In the genomic region with DNA sequence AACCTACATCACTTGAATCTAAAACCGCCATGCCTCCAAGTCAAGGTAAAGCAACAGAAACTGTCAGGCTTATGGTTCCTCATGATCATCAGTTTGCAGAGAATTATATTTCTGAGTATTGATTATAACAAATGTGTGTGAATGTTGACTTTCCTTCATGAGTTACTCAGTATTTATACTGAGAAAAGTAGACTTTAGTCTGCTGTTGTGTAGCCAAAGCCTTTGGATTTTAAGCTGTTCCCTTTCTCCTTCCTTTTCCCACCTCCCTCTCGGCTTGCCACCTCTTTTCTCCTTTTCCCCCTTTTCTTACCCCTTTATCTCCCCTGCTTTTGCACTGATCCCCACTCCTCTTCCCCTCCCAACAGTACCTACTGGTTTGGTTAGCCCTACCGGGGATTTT, we compare ENCODE assay signal across 34 cellular contexts. TPM values are rescaled to one million over a fixed set of nuclear protein-coding genes. Genes with fewer than 3 reads are reported as not detected.
A peak's percentile ranks its signal among the peaks of the same experiment; 100 is the strongest.
DNase-seq lines count a peak whose midpoint lies in the region; ATAC-seq, FAIRE-seq and TF ChIP-seq lines count a peak whose summit lies in the region.
"Had no signal": no experiment of that assay in that cellular context is flagged by ENCODE, and none has a peak within 500 bp of the region (broad histone marks: within the 10 kb centered on the region; RNA-seq: fewer than 3 reads in every experiment).

No MANE protein-coding gene starts in this region.

- no peak for TF ChIP-seq CTCF in CD8-positive, alpha-beta T cell (IDR thresholded peaks at IDR 0.05)
- TF ChIP-seq CTCF in astrocyte (IDR thresholded peaks at IDR 0.05; ENCODE audit: insufficient read depth, low read depth, low read length) (no peak), neutrophil (IDR thresholded peaks at IDR 0.05) (no peak)

- H3K4me1 Mint-ChIP-seq in activated CD8-positive, alpha-beta memory T cell treated with anti-CD3 and anti-CD28 coated beads, Interleukin-2, amount 10 ng/mL, durations not matched to agents 7 days and 5 days: peaks cover 93% of the 10 kb centered on the region
- peaks cover 92% of the 10 kb centered on the region for H3K4me1 Mint-ChIP-seq in CD8-positive, alpha-beta T cell (ENCODE audit: low read depth)
- peaks cover 27% of the 10 kb centered on the region for H3K4me1 Mint-ChIP-seq in astrocyte (ENCODE audit: low read depth, unreplicated experiment)

- H3K4me3 ChIP-seq in CD8-positive, alpha-beta T cell (ENCODE audit: low read depth, low read length): no peak overlapping the region
- H3K4me3 ChIP-seq in astrocyte (ENCODE audit: insufficient read depth, low read depth, low read length): no peak overlapping the region
- H3K4me3 ChIP-seq in neutrophil (ENCODE audit: low read depth in 1 of 2, low read length in 1 of 2): peak overlapping the region; percentile 2 to 13
- H3K4me3 ChIP-seq in right cardiac atrium (ENCODE audit: low read length): no peak overlapping the region
- H3K4me3 ChIP-seq: lung, MG63, SK-N-MC, skin epidermis, thoracic aorta, uterus had no signal

- no peaks in the 10 kb centered on the region for H3K27me3 Mint-ChIP-seq in activated CD8-positive, alpha-beta memory T cell treated with anti-CD3 and anti-CD28 coated beads, Interleukin-2, amount 10 ng/mL, durations not matched to agents 7 days and 5 days
- no peaks in the 10 kb centered on the region for H3K27me3 Mint-ChIP-seq in CD8-positive, alpha-beta T cell (ENCODE audit: low read depth)
- no peaks in the 10 kb centered on the region for H3K27me3 Mint-ChIP-seq in astrocyte (ENCODE audit: low read depth, unreplicated experiment)

- no peak overlapping the region for H3K4me2 ChIP-seq in astrocyte (ENCODE audit: low read length)

- FAIRE-seq in astrocyte (lab: Jason Lieb, UNC): no peak
- FAIRE-seq: keratinocyte had no signal

- CTCF ChIA-PET in activated CD8-positive, alpha-beta memory T cell treated with anti-CD3 and anti-CD28 coated beads, Interleukin-2, amount 10 ng/mL, durations not matched to agents 7 days and 5 days (lab: Charles Lee): interaction anchor here (1.1 to 2.1 kb wide), 9 partner anchors 9 to 158 kb away, joined by 3 to 12 read pairs (median 3); no protein-coding TSS in a partner anchor
- CTCF ChIA-PET in CD8-positive, alpha-beta T cell (lab: Charles Lee): interaction anchor here (0.9 to 5.2 kb wide), 7 partner anchors 9 to 161 kb away, joined by 3 to 32 read pairs (median 5); no protein-coding TSS in a partner anchor

- H3K4me3 Mint-ChIP-seq in activated CD8-positive, alpha-beta memory T cell treated with anti-CD3 and anti-CD28 coated beads, Interleukin-2, amount 10 ng/mL, durations not matched to agents 7 days and 5 days: no peak overlapping the region
- no peak overlapping the region for H3K4me3 Mint-ChIP-seq in CD8-positive, alpha-beta T cell
- no peak overlapping the region for H3K4me3 Mint-ChIP-seq in astrocyte (ENCODE audit: unreplicated experiment)
- H3K4me3 Mint-ChIP-seq: activated naive CD4-positive, alpha-beta T cell treated with anti-CD3 and anti-CD28 coated beads for 36 hours had no signal

- intact Hi-C loops in CD8-positive, alpha-beta T cell (cut with DNase I, micrococcal nuclease): loop anchor here (1.0 to 5.0 kb wide), 2 partner anchors 10 to 33 kb away; no protein-coding TSS in a partner anchor
- intact Hi-C loops in right cardiac atrium (cut with DNase I) (loop anchor here in 1 of 4 donors (10.0 kb wide), 1 partner anchor 156 kb away; no protein-coding TSS in a partner anchor), posterior vena cava (cut with DNase I) (loop anchor here (5.0 kb wide), 2 partner anchors 153 to 158 kb away; no protein-coding TSS in a partner anchor)

- H4K20me1 ChIP-seq in astrocyte (ENCODE audit: insufficient read depth, low read length): peaks cover 16% of the 10 kb centered on the region

- H3K36me3 ChIP-seq in CD8-positive, alpha-beta T cell (ENCODE audit: insufficient read depth, low read length): peaks cover 5% of the 10 kb centered on the region
- H3K36me3 ChIP-seq in astrocyte (ENCODE audit: insufficient read depth, low read length) (no peaks in the 10 kb centered on the region), neutrophil (no peaks in the 10 kb centered on the region)
- H3K36me3 ChIP-seq: thoracic aorta, uterus had no signal

- POLR2A ChIA-PET in CD8-positive, alpha-beta T cell (lab: Charles Lee): interaction anchor here (1.3 kb wide), 1 partner anchor 21 kb away, joined by 3 read pairs; no protein-coding TSS in a partner anchor

- no peak overlapping the region for H3K27ac ChIP-seq in CD8-positive, alpha-beta T cell (ENCODE audit: low read depth, low read length)
- H3K27ac ChIP-seq in astrocyte (ENCODE audit: low read depth, low read length): no peak overlapping the region
- H3K27ac ChIP-seq in neutrophil: peak overlapping the region; percentile 93
- no peak overlapping the region for H3K27ac ChIP-seq in right cardiac atrium (ENCODE audit: low read length)
- H3K27ac ChIP-seq: SK-N-MC, thoracic aorta, uterus, WERI-Rb-1 had no signal

- H3K36me3 Mint-ChIP-seq in activated CD8-positive, alpha-beta memory T cell treated with anti-CD3 and anti-CD28 coated beads, Interleukin-2, amount 10 ng/mL, durations not matched to agents 7 days and 5 days: peaks cover 43% of the 10 kb centered on the region
- peaks cover 53% of the 10 kb centered on the region for H3K36me3 Mint-ChIP-seq in CD8-positive, alpha-beta T cell
- H3K36me3 Mint-ChIP-seq in astrocyte (ENCODE audit: low read depth, unreplicated experiment): no peaks in the 10 kb centered on the region

- DNase-seq in activated CD8-positive, alpha-beta memory T cell treated with anti-CD3 and anti-CD28 coated beads, Interleukin-2, amount 10 ng/mL, durations not matched to agents 7 days and 5 days: no peak
- no peak for DNase-seq in activated CD8-positive, alpha-beta memory T cell treated with anti-CD3 and anti-CD28 coated beads for 24 hours
- DNase-seq in CD8-positive, alpha-beta T cell: no peak
- DNase-seq in astrocyte (ENCODE audit: low read depth): no peak
- DNase-seq in right cardiac atrium: no peak
- no peak for DNase-seq in posterior vena cava (ENCODE audit: low spot score)
- no peak for DNase-seq in stimulated activated CD4-positive, alpha-beta T cell treated with anti-CD3 and anti-CD28 coated beads, Interleukin-12 subunit alpha, Interleukin-12 subunit beta, amount 100 ng/mL, for 4 hours
- DNase-seq: activated CD4-positive, alpha-beta T cell treated with anti-CD3 and anti-CD28 coated beads, Interleukin-2, amount 50 U/mL, for 48 hours; activated naive CD4-positive, alpha-beta T cell treated with anti-CD3 and anti-CD28 coated beads for 36 hours; activated T-cell treated with anti-CD3 and anti-CD28 coated beads, Interleukin-2, amount 50 U/mL, for 1 hour; aorta; caudate nucleus; DMS153; IMR-90; MG63; NCI-H1417; NCI-H2081; NCI-H345; NCI-H774; nucleus accumbens; stimulated activated CD4-positive, alpha-beta T cell treated with anti-CD3 and anti-CD28 coated beads, Interleukin-2, amount 100 ng/mL, for 48 hours; stimulated activated naive CD4-positive, alpha-beta T cell; uterus; WERI-Rb-1 had no signal

- no peak overlapping the region for H2AFZ ChIP-seq in astrocyte (ENCODE audit: low read depth, low read length)

- peaks cover 93% of the 10 kb centered on the region for H3K4me1 ChIP-seq in CD8-positive, alpha-beta T cell (ENCODE audit: insufficient read depth, low read length)
- H3K4me1 ChIP-seq in astrocyte (ENCODE audit: insufficient read depth, low read length) (peaks cover 6% of the 10 kb centered on the region), neutrophil (ENCODE audit: control insufficient read depth in 1 of 2, insufficient read depth in 1 of 2, low read depth in 1 of 2, low read length in 1 of 2) (peaks cover 79% of the 10 kb centered on the region in 2 experiments), right cardiac atrium (ENCODE audit: control insufficient read depth, insufficient read depth, low read length) (peaks cover 4% of the 10 kb centered on the region)
- H3K4me1 ChIP-seq: uterus had no signal

- peaks cover 3% of the 10 kb centered on the region for H3K79me2 ChIP-seq in astrocyte (ENCODE audit: insufficient read depth, low read length)

- H3K9me3 ChIP-seq in CD8-positive, alpha-beta T cell (ENCODE audit: low read length): no peaks in the 10 kb centered on the region
- no peaks in the 10 kb centered on the region for H3K9me3 ChIP-seq in astrocyte (ENCODE audit: insufficient read depth, low read depth, low read length)
- no peaks in the 10 kb centered on the region for H3K9me3 ChIP-seq in neutrophil
- no peaks in the 10 kb centered on the region for H3K9me3 ChIP-seq in right cardiac atrium (ENCODE audit: control insufficient read depth, low read length)
- H3K9me3 ChIP-seq: MG63, thoracic aorta, uterus had no signal

- peak overlapping the region; percentile 61 for H3K27ac Mint-ChIP-seq in activated CD8-positive, alpha-beta memory T cell treated with anti-CD3 and anti-CD28 coated beads, Interleukin-2, amount 10 ng/mL, durations not matched to agents 7 days and 5 days
- peak overlapping the region; percentile 72 for H3K27ac Mint-ChIP-seq in CD8-positive, alpha-beta T cell
- peak overlapping the region; percentile 53 for H3K27ac Mint-ChIP-seq in astrocyte (ENCODE audit: unreplicated experiment)

- 99% methylated on average over 3 of the region's 3 CpGs for WGBS in right cardiac atrium

- ATAC-seq in activated CD8-positive, alpha-beta memory T cell treated with anti-CD3 and anti-CD28 coated beads, Interleukin-2, amount 10 ng/mL, durations not matched to agents 7 days and 5 days: no peak
- ATAC-seq in CD8-positive, alpha-beta T cell: no peak
- ATAC-seq in right cardiac atrium: no peak

- no peaks in the 10 kb centered on the region for H3K9me3 Mint-ChIP-seq in activated CD8-positive, alpha-beta memory T cell treated with anti-CD3 and anti-CD28 coated beads, Interleukin-2, amount 10 ng/mL, durations not matched to agents 7 days and 5 days (ENCODE audit: low read depth)
- no peaks in the 10 kb centered on the region for H3K9me3 Mint-ChIP-seq in CD8-positive, alpha-beta T cell
- no peaks in the 10 kb centered on the region for H3K9me3 Mint-ChIP-seq in astrocyte (ENCODE audit: unreplicated experiment)
- H3K9me3 Mint-ChIP-seq: activated naive CD4-positive, alpha-beta T cell treated with anti-CD3 and anti-CD28 coated beads for 36 hours had no signal

- H3K27me3 ChIP-seq in CD8-positive, alpha-beta T cell (ENCODE audit: insufficient read depth, low read length): no peaks in the 10 kb centered on the region
- H3K27me3 ChIP-seq in astrocyte (ENCODE audit: insufficient read depth, low read length) (no peaks in the 10 kb centered on the region), neutrophil (no peaks in the 10 kb centered on the region), right cardiac atrium (ENCODE audit: control insufficient read depth, insufficient read depth) (no peaks in the 10 kb centered on the region)
- H3K27me3 ChIP-seq: MG63, uterus had no signal

- no peak overlapping the region for H3K9ac ChIP-seq in astrocyte (ENCODE audit: low read length)

RNA-seq across cellular contexts. Expression of gene GPR18, which starts 20.7 kb away (rescaled TPM):
- 10 to 100 TPM; 11.1 to 13.1 TPM for total RNA-seq in activated CD8-positive, alpha-beta memory T cell treated with anti-CD3 and anti-CD28 coated beads, Interleukin-2, amount 10 ng/mL, durations not matched to agents 7 days and 5 days
- 10 to 100 TPM; 31.9 to 36.2 TPM for total RNA-seq in CD8-positive, alpha-beta T cell
- total RNA-seq in astrocyte: 0.59 and 1.8 TPM in 2 replicates
- total RNA-seq in right cardiac atrium: under 1 TPM in 2 of 4 donors, not detected in 2; 0.21 to 0.37 TPM
- polyA plus RNA-seq in right cardiac atrium: not detected
- not detected for total RNA-seq in posterior vena cava
- total RNA-seq: A673, dermis microvascular lymphatic vessel endothelial cell, glomerular endothelial cell, IMR-90, thoracic aorta had no signal
- polyA plus RNA-seq: BJ, IMR-90, keratinocyte had no signal

RNA-seq across cellular contexts. Expression of gene GPR183, which starts 28.4 kb away (rescaled TPM):
- 10 to 100 TPM; 15.3 to 19.5 TPM for total RNA-seq in activated CD8-positive, alpha-beta memory T cell treated with anti-CD3 and anti-CD28 coated beads, Interleukin-2, amount 10 ng/mL, durations not matched to agents 7 days and 5 days
- 10 to 100 TPM; 80.2 to 85.5 TPM for total RNA-seq in CD8-positive, alpha-beta T cell
- total RNA-seq in astrocyte (4.9 and 5.6 TPM in 2 replicates), right cardiac atrium (10 to 100 TPM in 2 of 4 donors, 1 to 10 TPM in 2; 9.7 to 20.7 (median 13.5) TPM), posterior vena cava (10 to 100 TPM; 12.1 to 14.7 TPM)
- polyA plus RNA-seq in right cardiac atrium: 14.5 TPM
- total RNA-seq: A673 had no signal
- polyA plus RNA-seq: keratinocyte had no signal

Comparison
In these comparisons a context has a peak if more than half of its experiments do, and no peak if none do; other contexts are left out.
1. H3K4me3 ChIP-seq: peak in neutrophil (2 of 2); none in CD8-positive, alpha-beta T cell (single experiment), astrocyte (single experiment) and right cardiac atrium (single experiment).
2. Peak in every context shown above with its lines, with median percentiles within 50 percentile points of each other: H3K27ac Mint-ChIP-seq.